Comparison of ENCODE assay signal across 33 cellular contexts in the genomic region with DNA sequence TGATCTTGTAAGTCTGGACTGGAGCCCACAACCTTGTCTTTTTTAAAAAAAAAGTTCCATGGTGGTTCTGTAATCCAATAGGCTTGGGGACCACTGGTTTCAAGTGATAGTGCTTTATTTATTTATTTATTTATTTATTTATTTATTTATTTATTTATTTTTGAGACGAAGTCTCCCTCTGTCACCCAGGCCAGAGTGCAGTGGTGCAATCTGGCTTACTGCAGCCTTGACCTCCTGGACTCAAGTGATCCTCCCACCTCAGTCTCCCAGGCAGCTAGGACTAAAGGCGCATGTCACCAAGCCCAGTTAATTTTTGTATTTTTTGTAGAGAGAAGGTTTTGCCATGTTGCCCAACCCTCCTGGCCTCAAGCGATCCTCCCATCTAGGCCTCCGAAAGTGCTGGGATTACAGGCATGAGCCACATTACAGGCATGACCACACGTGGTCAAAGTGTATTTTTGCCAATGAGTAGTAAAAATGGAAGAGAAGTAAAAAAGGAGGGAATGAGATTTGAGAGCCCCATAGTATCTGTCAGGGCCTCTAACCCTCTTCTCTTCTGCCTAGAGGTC. TPM values are rescaled to one million over a fixed set of nuclear protein-coding genes. Genes with fewer than 3 reads are reported as not detected.
"Had no signal": no experiment of that assay in that cellular context is flagged by ENCODE, and none has a peak within 500 bp of the region (broad histone marks: within the 10 kb centered on the region; RNA-seq: fewer than 3 reads in every experiment).

No MANE protein-coding gene starts in this region.

- H3K36me3 ChIP-seq: adrenal gland, breast epithelium, gastrocnemius medialis, heart left ventricle had no signal

- ATAC-seq: activated T-helper 17 cell treated with anti-CD3 and anti-CD28 coated beads, Interleukin-2, amount 50 U/mL, for 72 hours; body of pancreas; esophagus mucosa; gastrocnemius medialis; T-cell had no signal

- H3K27me3 ChIP-seq: adrenal gland, body of pancreas, breast epithelium, foreskin keratinocyte, gastrocnemius medialis, heart left ventricle had no signal

- H3K4me1 Mint-ChIP-seq: activated CD4-positive, alpha-beta memory T cell treated with anti-CD3 and anti-CD28 coated beads, Interleukin-2, amount 10 ng/mL, durations not matched to agents 7 days and 5 days; activated CD4-positive, alpha-beta T cell treated with anti-CD3 and anti-CD28 coated beads for 36 hours; activated T-helper 17 cell treated with anti-CD3 and anti-CD28 coated beads, Interleukin-2, amount 50 U/mL, for 72 hours; central memory CD8-positive, alpha-beta T cell had no signal

- H3K4me1 ChIP-seq: adrenal gland, body of pancreas, breast epithelium, gastrocnemius medialis had no signal

- DNase-seq: activated CD4-positive, alpha-beta memory T cell treated with anti-CD3 and anti-CD28 coated beads, Interleukin-2, amount 10 ng/mL, durations not matched to agents 7 days and 5 days; activated CD4-positive, alpha-beta T cell treated with anti-CD3 and anti-CD28 coated beads for 36 hours; activated CD4-positive, alpha-beta T cell treated with anti-CD3 and anti-CD28 coated beads, Interleukin-2, amount 10 ng/mL, durations not matched to agents 7 days and 5 days; activated CD4-positive, alpha-beta T cell treated with anti-CD3 and anti-CD28 coated beads, Interleukin-2, amount 50 U/mL, for 4 hours; activated CD4-positive, CD25-positive, alpha-beta regulatory T cell; activated CD4-positive, CD25-positive, alpha-beta regulatory T cell treated with anti-CD3 and anti-CD28 coated beads, Interleukin-2, amount 50 U/mL, for 72 hours; activated CD8-positive, alpha-beta memory T cell treated with anti-CD3 and anti-CD28 coated beads, Interleukin-2, amount 50 U/mL, for 48 hours; activated effector memory CD4-positive, alpha-beta T cell treated with Interleukin-2 at 50 U/mL for 16 hours; activated gamma-delta T cell treated with Interleukin-2 at 50 U/mL for 16 hours; activated naive CD4-positive, alpha-beta T cell treated with anti-CD3 and anti-CD28 coated beads, Interleukin-2, amount 50 U/mL, for 16 hours; activated naive CD4-positive, alpha-beta T cell treated with Interleukin-2 at 50 U/mL for 16 hours; activated T-cell treated with anti-CD3 and anti-CD28 coated beads for 4 hours; activated T-cell treated with anti-CD3 and anti-CD28 coated beads, Interleukin-2, amount 50 U/mL, for 24 hours; adrenal gland; amygdala; aorta; body of pancreas; dorsolateral prefrontal cortex; effector memory CD4-positive, alpha-beta T cell; endodermal cell; foreskin keratinocyte; gastrocnemius medialis; glutamatergic neuron; heart left ventricle; T-cell had no signal

- H3K36me3 Mint-ChIP-seq: activated naive CD8-positive, alpha-beta T cell; T-cell had no signal

- H3K9me3 ChIP-seq: adrenal gland, body of pancreas, breast epithelium, gastrocnemius medialis, heart left ventricle had no signal

- H3K27ac ChIP-seq: adrenal gland, body of pancreas, breast epithelium, coronary artery, dorsolateral prefrontal cortex, foreskin keratinocyte, gastrocnemius medialis, heart left ventricle had no signal

- H3K27ac Mint-ChIP-seq: activated CD4-positive, alpha-beta memory T cell treated with anti-CD3 and anti-CD28 coated beads, Interleukin-2, amount 10 ng/mL, durations not matched to agents 7 days and 5 days; activated CD4-positive, alpha-beta T cell treated with anti-CD3 and anti-CD28 coated beads for 36 hours; activated CD4-positive, alpha-beta T cell treated with anti-CD3 and anti-CD28 coated beads, Interleukin-2, amount 10 ng/mL, durations not matched to agents 7 days and 5 days; activated naive CD8-positive, alpha-beta T cell; activated T-cell treated with anti-CD3 and anti-CD28 coated beads, Interleukin-2, amount 50 U/mL, for 24 hours; activated T-helper 17 cell treated with anti-CD3 and anti-CD28 coated beads, Interleukin-2, amount 50 U/mL, for 72 hours; dendritic cell treated with granulocyte-macrophage colony-stimulating factor and Interleukin-4, amounts not matched to agents 40 ng/mL and 50 ng/mL, for 4 days; endodermal cell; T-cell; T-helper 1 cell treated with Interleukin-12 subunit alpha and Interleukin-12 subunit beta and Interleukin-4 antibody, amounts not matched to agents 30 μg/mL and 1 μg/mL, for 36 hours had no signal

- H3K4me3 ChIP-seq: adrenal gland, body of pancreas, breast epithelium, coronary artery, dorsolateral prefrontal cortex, gastrocnemius medialis, heart left ventricle had no signal

- H3K4me3 Mint-ChIP-seq: activated CD4-positive, alpha-beta memory T cell treated with anti-CD3 and anti-CD28 coated beads, Interleukin-2, amount 10 ng/mL, durations not matched to agents 7 days and 5 days; activated CD4-positive, alpha-beta T cell treated with anti-CD3 and anti-CD28 coated beads for 36 hours; activated CD4-positive, alpha-beta T cell treated with anti-CD3 and anti-CD28 coated beads, Interleukin-2, amount 10 ng/mL, durations not matched to agents 7 days and 5 days; activated naive CD8-positive, alpha-beta T cell; activated T-cell treated with anti-CD3 and anti-CD28 coated beads, Interleukin-2, amount 50 U/mL, for 24 hours; activated T-helper 17 cell treated with anti-CD3 and anti-CD28 coated beads, Interleukin-2, amount 50 U/mL, for 72 hours; central memory CD8-positive, alpha-beta T cell; dendritic cell treated with granulocyte-macrophage colony-stimulating factor and Interleukin-4, amounts not matched to agents 40 ng/mL and 50 ng/mL, for 4 days; endodermal cell; T-cell; T-helper 1 cell treated with Interleukin-12 subunit alpha and Interleukin-12 subunit beta and Interleukin-4 antibody, amounts not matched to agents 30 μg/mL and 1 μg/mL, for 36 hours had no signal

RNA-seq across cellular contexts. Expression of a gene that starts 44.8 kb away (rescaled TPM):
- total RNA-seq: activated CD4-positive, alpha-beta T cell treated with anti-CD3 and anti-CD28 coated beads, Interleukin-2, amount 10 ng/mL, durations not matched to agents 7 days and 5 days; activated T-helper 17 cell treated with anti-CD3 and anti-CD28 coated beads, Interleukin-2, amount 50 U/mL, for 72 hours had no signal
